ENCODE assay signal across 1 cellular context in the genomic region with DNA sequence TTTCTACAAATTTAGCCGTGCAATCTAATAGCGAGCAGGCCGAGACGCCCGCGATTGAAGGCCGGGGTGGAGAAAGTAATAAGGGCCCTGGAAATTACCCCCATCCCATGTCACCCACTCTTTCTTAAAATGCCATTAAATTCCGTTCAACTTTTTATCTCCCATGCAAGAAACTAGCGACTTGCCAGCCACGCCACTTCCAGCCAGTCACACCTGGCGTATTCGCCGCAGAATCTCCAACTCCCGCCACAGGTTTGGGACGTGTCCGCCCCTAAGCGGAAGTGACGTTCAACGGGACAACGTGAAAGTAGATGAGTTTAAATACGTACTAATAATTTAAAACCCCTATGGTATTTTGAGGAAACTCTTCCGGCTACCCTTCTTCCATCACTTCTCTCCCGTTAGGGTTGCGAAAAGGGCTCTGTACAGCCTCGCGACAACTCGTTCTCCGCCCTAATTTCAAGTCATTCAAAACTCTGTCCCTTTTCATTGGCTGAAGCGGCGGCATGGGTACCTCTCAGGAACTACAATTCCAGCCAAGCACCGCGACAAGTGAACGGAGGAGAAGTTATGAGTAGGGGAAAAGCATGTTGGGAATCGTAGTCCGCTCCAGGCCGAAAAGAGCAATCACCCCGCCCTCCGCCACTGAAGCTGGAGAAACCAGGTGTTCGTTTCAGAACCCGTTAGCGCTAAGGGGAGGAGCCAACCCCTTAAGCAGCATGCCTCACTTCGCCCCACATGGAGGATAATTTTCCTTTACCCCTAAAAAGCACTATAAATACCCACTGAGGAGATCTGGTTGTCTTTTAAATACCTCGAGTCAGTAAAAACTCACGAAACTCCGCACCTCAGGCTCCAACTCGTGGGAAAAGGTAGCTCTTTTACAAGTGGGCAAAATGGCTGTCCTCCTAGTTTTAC.
TF ChIP-seq lines count a peak whose summit lies in the region.

A gene (minus strand): TSS at position 906 of the 918 bp plus-strand sequence.

TF ChIP-seq in GM12878, 131 proteins besides CTCF, POLR2A, EP300 and RAD21 (continued from another document):
- TF ChIP-seq, protein P1, sequence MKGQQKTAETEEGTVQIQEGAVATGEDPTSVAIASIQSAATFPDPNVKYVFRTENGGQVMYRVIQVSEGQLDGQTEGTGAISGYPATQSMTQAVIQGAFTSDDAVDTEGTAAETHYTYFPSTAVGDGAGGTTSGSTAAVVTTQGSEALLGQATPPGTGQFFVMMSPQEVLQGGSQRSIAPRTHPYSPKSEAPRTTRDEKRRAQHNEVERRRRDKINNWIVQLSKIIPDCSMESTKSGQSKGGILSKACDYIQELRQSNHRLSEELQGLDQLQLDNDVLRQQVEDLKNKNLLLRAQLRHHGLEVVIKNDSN (IDR thresholded peaks at IDR 0.05; ENCODE audit: borderline replicate concordance, extremely low read length, insufficient read depth, low read depth, low read length): peak; percentile 18
- TF ChIP-seq NFYA (IDR thresholded peaks at IDR 0.05; ENCODE audit: borderline replicate concordance, low read depth, low read length) (peak; percentile 30; the same call in 1 of the 2 replicates), KAT2A (conservative IDR thresholded peaks at IDR 0.05; ENCODE audit: control insufficient read depth, low read depth, low read length) (no peak), MTA2 (IDR thresholded peaks at IDR 0.05; ENCODE audit: low read depth) (no peak), BHLHE40 (IDR thresholded peaks at IDR 0.05; ENCODE audit: borderline replicate concordance in 1 of 2, low read depth in 2 of 2, low read length in 1 of 2) (0 out of 4 replicates have a peak, but pooled peaks of 1 of the 2 experiments have one; percentile 7), CHD2 (IDR thresholded peaks at IDR 0.05; ENCODE audit: borderline replicate concordance, low read depth, low read length) (peak; percentile 94), PAX8 (IDR thresholded peaks at IDR 0.05) (peak; percentile 70), ZBED1 (IDR thresholded peaks at IDR 0.05; ENCODE audit: borderline replicate concordance) (no peak), MYB (IDR thresholded peaks at IDR 0.05; ENCODE audit: borderline replicate concordance, low read depth, low read length) (no peak), GABPA (IDR thresholded peaks at IDR 0.05; ENCODE audit: low read depth) (peak; percentile 87), SIN3A (IDR thresholded peaks at IDR 0.05; ENCODE audit: low read depth, low read length) (peak; percentile 83; the same call in 1 of the 2 replicates), FOS (IDR thresholded peaks at IDR 0.05; ENCODE audit: borderline replicate concordance, extremely low read depth, insufficient read length) (no peak), BRCA1 (IDR thresholded peaks at IDR 0.05; ENCODE audit: low read depth, low read length) (peak; percentile 52; the same call in 1 of the 2 replicates), FOXK2 (IDR thresholded peaks at IDR 0.05) (no peak), POLR2AphosphoS2 (IDR thresholded peaks at IDR 0.05; ENCODE audit: low read depth, low read length) (no peak; the same call in 1 of the 2 replicates), SMC3 (IDR thresholded peaks at IDR 0.05; ENCODE audit: borderline replicate concordance, low read length) (no peak), CREM (IDR thresholded peaks at IDR 0.05; ENCODE audit: low read depth) (peak; percentile 86), EED (IDR thresholded peaks at IDR 0.05; ENCODE audit: low read depth) (0 out of 2 replicates have a peak, but pooled peaks have one; percentile 30), CBFB (IDR thresholded peaks at IDR 0.05; ENCODE audit: low read depth) (peak; percentile 75), YBX1 (IDR thresholded peaks at IDR 0.05) (no peak), SPI1 (IDR thresholded peaks at IDR 0.05; ENCODE audit: borderline replicate concordance, insufficient read depth, low read depth, low read length) (peak; percentile 30; the same call in 1 of the 2 replicates), CBX5 (IDR thresholded peaks at IDR 0.05; ENCODE audit: low read depth) (peak; percentile 3; the same call in 1 of the 2 replicates), SMAD5 (IDR thresholded peaks at IDR 0.05; ENCODE audit: low read depth) (0 out of 2 replicates have a peak, but pooled peaks have one; percentile 26), EZH2 (IDR thresholded peaks at IDR 0.05; ENCODE audit: borderline replicate concordance, control insufficient read depth, low read depth, low read length) (no peak), SMARCA5 (IDR thresholded peaks at IDR 0.05) (0 out of 2 replicates have a peak, but pooled peaks have one; percentile 18), RAD51 (IDR thresholded peaks at IDR 0.05) (peak; percentile 66), FOXM1 (IDR thresholded peaks at IDR 0.05; ENCODE audit: low read depth, low read length) (peak; percentile 24; the same call in 1 of the 2 replicates), CEBPB (IDR thresholded peaks at IDR 0.05; ENCODE audit: borderline replicate concordance in 1 of 2, low read depth in 2 of 2, low read length in 2 of 2) (no peak), PML (IDR thresholded peaks at IDR 0.05; ENCODE audit: low read length) (peak; percentile 80), SREBF1 (IDR thresholded peaks at IDR 0.05; ENCODE audit: low read length) (no peak)
- TF ChIP-seq, protein P2, sequence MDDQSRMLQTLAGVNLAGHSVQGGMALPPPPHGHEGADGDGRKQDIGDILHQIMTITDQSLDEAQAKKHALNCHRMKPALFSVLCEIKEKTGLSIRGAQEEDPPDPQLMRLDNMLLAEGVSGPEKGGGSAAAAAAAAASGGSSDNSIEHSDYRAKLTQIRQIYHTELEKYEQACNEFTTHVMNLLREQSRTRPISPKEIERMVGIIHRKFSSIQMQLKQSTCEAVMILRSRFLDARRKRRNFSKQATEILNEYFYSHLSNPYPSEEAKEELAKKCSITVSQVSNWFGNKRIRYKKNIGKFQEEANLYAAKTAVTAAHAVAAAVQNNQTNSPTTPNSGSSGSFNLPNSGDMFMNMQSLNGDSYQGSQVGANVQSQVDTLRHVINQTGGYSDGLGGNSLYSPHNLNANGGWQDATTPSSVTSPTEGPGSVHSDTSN (IDR thresholded peaks at IDR 0.05; ENCODE audit: insufficient replicate concordance, low read depth, low read length): peak; percentile 75
- TF ChIP-seq, protein P3, sequence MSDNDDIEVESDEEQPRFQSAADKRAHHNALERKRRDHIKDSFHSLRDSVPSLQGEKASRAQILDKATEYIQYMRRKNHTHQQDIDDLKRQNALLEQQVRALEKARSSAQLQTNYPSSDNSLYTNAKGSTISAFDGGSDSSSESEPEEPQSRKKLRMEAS (IDR thresholded peaks at IDR 0.05; ENCODE audit: low read depth, low read length): peak; percentile 34; the same call in 1 of the 2 replicates
- TF ChIP-seq, protein P4, sequence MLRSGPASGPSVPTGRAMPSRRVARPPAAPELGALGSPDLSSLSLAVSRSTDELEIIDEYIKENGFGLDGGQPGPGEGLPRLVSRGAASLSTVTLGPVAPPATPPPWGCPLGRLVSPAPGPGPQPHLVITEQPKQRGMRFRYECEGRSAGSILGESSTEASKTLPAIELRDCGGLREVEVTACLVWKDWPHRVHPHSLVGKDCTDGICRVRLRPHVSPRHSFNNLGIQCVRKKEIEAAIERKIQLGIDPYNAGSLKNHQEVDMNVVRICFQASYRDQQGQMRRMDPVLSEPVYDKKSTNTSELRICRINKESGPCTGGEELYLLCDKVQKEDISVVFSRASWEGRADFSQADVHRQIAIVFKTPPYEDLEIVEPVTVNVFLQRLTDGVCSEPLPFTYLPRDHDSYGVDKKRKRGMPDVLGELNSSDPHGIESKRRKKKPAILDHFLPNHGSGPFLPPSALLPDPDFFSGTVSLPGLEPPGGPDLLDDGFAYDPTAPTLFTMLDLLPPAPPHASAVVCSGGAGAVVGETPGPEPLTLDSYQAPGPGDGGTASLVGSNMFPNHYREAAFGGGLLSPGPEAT (IDR thresholded peaks at IDR 0.05; ENCODE audit: low read depth): peak; percentile 46; the same call in 1 of the 2 replicates
- TF ChIP-seq, protein P5, sequence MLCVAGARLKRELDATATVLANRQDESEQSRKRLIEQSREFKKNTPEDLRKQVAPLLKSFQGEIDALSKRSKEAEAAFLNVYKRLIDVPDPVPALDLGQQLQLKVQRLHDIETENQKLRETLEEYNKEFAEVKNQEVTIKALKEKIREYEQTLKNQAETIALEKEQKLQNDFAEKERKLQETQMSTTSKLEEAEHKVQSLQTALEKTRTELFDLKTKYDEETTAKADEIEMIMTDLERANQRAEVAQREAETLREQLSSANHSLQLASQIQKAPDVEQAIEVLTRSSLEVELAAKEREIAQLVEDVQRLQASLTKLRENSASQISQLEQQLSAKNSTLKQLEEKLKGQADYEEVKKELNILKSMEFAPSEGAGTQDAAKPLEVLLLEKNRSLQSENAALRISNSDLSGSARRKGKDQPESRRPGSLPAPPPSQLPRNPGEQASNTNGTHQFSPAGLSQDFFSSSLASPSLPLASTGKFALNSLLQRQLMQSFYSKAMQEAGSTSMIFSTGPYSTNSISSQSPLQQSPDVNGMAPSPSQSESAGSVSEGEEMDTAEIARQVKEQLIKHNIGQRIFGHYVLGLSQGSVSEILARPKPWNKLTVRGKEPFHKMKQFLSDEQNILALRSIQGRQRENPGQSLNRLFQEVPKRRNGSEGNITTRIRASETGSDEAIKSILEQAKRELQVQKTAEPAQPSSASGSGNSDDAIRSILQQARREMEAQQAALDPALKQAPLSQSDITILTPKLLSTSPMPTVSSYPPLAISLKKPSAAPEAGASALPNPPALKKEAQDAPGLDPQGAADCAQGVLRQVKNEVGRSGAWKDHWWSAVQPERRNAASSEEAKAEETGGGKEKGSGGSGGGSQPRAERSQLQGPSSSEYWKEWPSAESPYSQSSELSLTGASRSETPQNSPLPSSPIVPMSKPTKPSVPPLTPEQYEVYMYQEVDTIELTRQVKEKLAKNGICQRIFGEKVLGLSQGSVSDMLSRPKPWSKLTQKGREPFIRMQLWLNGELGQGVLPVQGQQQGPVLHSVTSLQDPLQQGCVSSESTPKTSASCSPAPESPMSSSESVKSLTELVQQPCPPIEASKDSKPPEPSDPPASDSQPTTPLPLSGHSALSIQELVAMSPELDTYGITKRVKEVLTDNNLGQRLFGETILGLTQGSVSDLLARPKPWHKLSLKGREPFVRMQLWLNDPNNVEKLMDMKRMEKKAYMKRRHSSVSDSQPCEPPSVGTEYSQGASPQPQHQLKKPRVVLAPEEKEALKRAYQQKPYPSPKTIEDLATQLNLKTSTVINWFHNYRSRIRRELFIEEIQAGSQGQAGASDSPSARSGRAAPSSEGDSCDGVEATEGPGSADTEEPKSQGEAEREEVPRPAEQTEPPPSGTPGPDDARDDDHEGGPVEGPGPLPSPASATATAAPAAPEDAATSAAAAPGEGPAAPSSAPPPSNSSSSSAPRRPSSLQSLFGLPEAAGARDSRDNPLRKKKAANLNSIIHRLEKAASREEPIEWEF (IDR thresholded peaks at IDR 0.05; ENCODE audit: insufficient replicate concordance, low read depth, low read length): no peak
- TF ChIP-seq, protein P6, sequence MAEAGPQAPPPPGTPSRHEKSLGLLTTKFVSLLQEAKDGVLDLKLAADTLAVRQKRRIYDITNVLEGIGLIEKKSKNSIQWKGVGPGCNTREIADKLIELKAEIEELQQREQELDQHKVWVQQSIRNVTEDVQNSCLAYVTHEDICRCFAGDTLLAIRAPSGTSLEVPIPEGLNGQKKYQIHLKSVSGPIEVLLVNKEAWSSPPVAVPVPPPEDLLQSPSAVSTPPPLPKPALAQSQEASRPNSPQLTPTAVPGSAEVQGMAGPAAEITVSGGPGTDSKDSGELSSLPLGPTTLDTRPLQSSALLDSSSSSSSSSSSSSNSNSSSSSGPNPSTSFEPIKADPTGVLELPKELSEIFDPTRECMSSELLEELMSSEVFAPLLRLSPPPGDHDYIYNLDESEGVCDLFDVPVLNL (IDR thresholded peaks at IDR 0.05; ENCODE audit: low read depth, low read length): peak; percentile 89
- TF ChIP-seq, protein P7, sequence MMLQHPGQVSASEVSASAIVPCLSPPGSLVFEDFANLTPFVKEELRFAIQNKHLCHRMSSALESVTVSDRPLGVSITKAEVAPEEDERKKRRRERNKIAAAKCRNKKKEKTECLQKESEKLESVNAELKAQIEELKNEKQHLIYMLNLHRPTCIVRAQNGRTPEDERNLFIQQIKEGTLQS (IDR thresholded peaks at IDR 0.05; ENCODE audit: borderline replicate concordance, extremely low read depth, low read depth, low read length): peak; percentile 10; the same call in 1 of the 2 replicates
- TF ChIP-seq, protein P8, sequence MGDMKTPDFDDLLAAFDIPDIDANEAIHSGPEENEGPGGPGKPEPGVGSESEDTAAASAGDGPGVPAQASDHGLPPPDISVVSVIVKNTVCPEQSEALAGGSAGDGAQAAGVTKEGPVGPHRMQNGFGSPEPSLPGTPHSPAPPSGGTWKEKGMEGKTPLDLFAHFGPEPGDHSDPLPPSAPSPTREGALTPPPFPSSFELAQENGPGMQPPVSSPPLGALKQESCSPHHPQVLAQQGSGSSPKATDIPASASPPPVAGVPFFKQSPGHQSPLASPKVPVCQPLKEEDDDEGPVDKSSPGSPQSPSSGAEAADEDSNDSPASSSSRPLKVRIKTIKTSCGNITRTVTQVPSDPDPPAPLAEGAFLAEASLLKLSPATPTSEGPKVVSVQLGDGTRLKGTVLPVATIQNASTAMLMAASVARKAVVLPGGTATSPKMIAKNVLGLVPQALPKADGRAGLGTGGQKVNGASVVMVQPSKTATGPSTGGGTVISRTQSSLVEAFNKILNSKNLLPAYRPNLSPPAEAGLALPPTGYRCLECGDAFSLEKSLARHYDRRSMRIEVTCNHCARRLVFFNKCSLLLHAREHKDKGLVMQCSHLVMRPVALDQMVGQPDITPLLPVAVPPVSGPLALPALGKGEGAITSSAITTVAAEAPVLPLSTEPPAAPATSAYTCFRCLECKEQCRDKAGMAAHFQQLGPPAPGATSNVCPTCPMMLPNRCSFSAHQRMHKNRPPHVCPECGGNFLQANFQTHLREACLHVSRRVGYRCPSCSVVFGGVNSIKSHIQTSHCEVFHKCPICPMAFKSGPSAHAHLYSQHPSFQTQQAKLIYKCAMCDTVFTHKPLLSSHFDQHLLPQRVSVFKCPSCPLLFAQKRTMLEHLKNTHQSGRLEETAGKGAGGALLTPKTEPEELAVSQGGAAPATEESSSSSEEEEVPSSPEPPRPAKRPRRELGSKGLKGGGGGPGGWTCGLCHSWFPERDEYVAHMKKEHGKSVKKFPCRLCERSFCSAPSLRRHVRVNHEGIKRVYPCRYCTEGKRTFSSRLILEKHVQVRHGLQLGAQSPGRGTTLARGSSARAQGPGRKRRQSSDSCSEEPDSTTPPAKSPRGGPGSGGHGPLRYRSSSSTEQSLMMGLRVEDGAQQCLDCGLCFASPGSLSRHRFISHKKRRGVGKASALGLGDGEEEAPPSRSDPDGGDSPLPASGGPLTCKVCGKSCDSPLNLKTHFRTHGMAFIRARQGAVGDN (IDR thresholded peaks at IDR 0.05): no peak
- TF ChIP-seq, protein P9, sequence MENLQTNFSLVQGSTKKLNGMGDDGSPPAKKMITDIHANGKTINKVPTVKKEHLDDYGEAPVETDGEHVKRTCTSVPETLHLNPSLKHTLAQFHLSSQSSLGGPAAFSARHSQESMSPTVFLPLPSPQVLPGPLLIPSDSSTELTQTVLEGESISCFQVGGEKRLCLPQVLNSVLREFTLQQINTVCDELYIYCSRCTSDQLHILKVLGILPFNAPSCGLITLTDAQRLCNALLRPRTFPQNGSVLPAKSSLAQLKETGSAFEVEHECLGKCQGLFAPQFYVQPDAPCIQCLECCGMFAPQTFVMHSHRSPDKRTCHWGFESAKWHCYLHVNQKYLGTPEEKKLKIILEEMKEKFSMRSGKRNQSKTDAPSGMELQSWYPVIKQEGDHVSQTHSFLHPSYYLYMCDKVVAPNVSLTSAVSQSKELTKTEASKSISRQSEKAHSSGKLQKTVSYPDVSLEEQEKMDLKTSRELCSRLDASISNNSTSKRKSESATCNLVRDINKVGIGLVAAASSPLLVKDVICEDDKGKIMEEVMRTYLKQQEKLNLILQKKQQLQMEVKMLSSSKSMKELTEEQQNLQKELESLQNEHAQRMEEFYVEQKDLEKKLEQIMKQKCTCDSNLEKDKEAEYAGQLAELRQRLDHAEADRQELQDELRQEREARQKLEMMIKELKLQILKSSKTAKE (IDR thresholded peaks at IDR 0.05; ENCODE audit: low read depth, poor library complexity, severe bottlenecking): peak; percentile 55
